Comparison of ENCODE assay signal across 6 cellular contexts in genomic region chr17:75854881-75855309, GRCh38. TPM values are rescaled to one million over a fixed set of nuclear protein-coding genes. Genes with fewer than 3 reads are reported as not detected.
DNase-seq lines count a peak whose midpoint lies in the region; ATAC-seq and TF ChIP-seq lines count a peak whose summit lies in the region.

No MANE protein-coding gene starts in this region.

- peaks cover 6 to 17% of the 10 kb centered on the region in 2 donors for H3K36me3 ChIP-seq in muscle layer of duodenum (ENCODE audit: control insufficient read depth in 1 of 2, insufficient read depth in 2 of 2, low read length in 2 of 2)

- peaks cover 16% of the 10 kb centered on the region for H3K36me3 Mint-ChIP-seq in activated CD4-positive, alpha-beta memory T cell treated with anti-CD3 and anti-CD28 coated beads, Interleukin-2, amount 10 ng/mL, durations not matched to agents 7 days and 5 days (ENCODE audit: low read depth)

- peaks cover 0 to 33% of the 10 kb centered on the region in 2 donors for H3K4me1 ChIP-seq in muscle layer of duodenum (ENCODE audit: control insufficient read depth in 1 of 2, insufficient read depth in 2 of 2, low read length in 2 of 2)

- peak overlapping the region; percentile 100 for H3K27ac ChIP-seq in angular gyrus (ENCODE audit: low read depth, low read length)
- peak overlapping the region; percentile 99 for H3K27ac ChIP-seq in muscle layer of duodenum (ENCODE audit: low read length)

- no peaks in the 10 kb centered on the region for H3K27me3 Mint-ChIP-seq in activated CD4-positive, alpha-beta memory T cell treated with anti-CD3 and anti-CD28 coated beads, Interleukin-2, amount 10 ng/mL, durations not matched to agents 7 days and 5 days

- ATAC-seq in GM19328 (IDR thresholded peaks at IDR 0.05; ENCODE audit: unreplicated experiment) (no peak), HG03457 (IDR thresholded peaks at IDR 0.05; ENCODE audit: unreplicated experiment) (no peak)

- H3K4me1 Mint-ChIP-seq in activated CD4-positive, alpha-beta memory T cell treated with anti-CD3 and anti-CD28 coated beads, Interleukin-2, amount 10 ng/mL, durations not matched to agents 7 days and 5 days, result peaks cover 43% of the 10 kb centered on the region

- H3K9me3 Mint-ChIP-seq in activated CD4-positive, alpha-beta memory T cell treated with anti-CD3 and anti-CD28 coated beads, Interleukin-2, amount 10 ng/mL, durations not matched to agents 7 days and 5 days, result no peaks in the 10 kb centered on the region

- CTCF ChIA-PET in activated CD4-positive, alpha-beta memory T cell treated with anti-CD3 and anti-CD28 coated beads, Interleukin-2, amount 10 ng/mL, durations not matched to agents 7 days and 5 days (lab: Charles Lee), result interaction anchor here (0.7 to 8.8 kb wide), 22 partner anchors 9 to 565 kb away, joined by 3 to 85 read pairs (median 6); partner anchors contain the start of genes CDK3, MRPL38, SLC25A19 and SRP68

- POLR2A ChIA-PET in activated CD4-positive, alpha-beta memory T cell treated with anti-CD3 and anti-CD28 coated beads, Interleukin-2, amount 10 ng/mL, durations not matched to agents 7 days and 5 days (lab: Charles Lee), result interaction anchor here (0.6 to 10.2 kb wide), 26 partner anchors 10 to 409 kb away, joined by 3 to 221 read pairs (median 6); partner anchors contain the start of genes GALK1, TRIM47, TRIM65 and UNC13D

- peak overlapping the region; percentile 79 to 85 for H3K4me3 ChIP-seq in muscle layer of duodenum (ENCODE audit: low read depth in 1 of 2, low read length in 2 of 2)

- no peaks in the 10 kb centered on the region for H3K9me3 ChIP-seq in muscle layer of duodenum (ENCODE audit: control insufficient read depth in 1 of 2, low read length in 2 of 2)

- no peak overlapping the region for H3K4me3 Mint-ChIP-seq in activated CD4-positive, alpha-beta memory T cell treated with anti-CD3 and anti-CD28 coated beads, Interleukin-2, amount 10 ng/mL, durations not matched to agents 7 days and 5 days

- no peak for DNase-seq in activated CD4-positive, alpha-beta memory T cell treated with anti-CD3 and anti-CD28 coated beads, Interleukin-2, amount 10 ng/mL, durations not matched to agents 7 days and 5 days

- H3K27me3 ChIP-seq in muscle layer of duodenum (ENCODE audit: low read depth, low read length), result no peaks in the 10 kb centered on the region

- 0 out of 3 replicates have a peak, but pooled peaks have one; percentile 21 for TF ChIP-seq CTCF in GM12872 (IDR thresholded peaks at IDR 0.05; ENCODE audit: insufficient read depth, low read depth, low read length)

- no peak overlapping the region for H3K27ac Mint-ChIP-seq in activated CD4-positive, alpha-beta memory T cell treated with anti-CD3 and anti-CD28 coated beads, Interleukin-2, amount 10 ng/mL, durations not matched to agents 7 days and 5 days

RNA-seq across cellular contexts. Expression of gene WBP2, which starts 0.2 kb away (rescaled TPM):
- 100 to 1,000 TPM; 107 to 114 TPM for total RNA-seq in activated CD4-positive, alpha-beta memory T cell treated with anti-CD3 and anti-CD28 coated beads, Interleukin-2, amount 10 ng/mL, durations not matched to agents 7 days and 5 days

RNA-seq across cellular contexts. Expression of gene UNC13D, which starts 10.7 kb away (rescaled TPM):
- 100 to 1,000 TPM; 179 to 190 TPM for total RNA-seq in activated CD4-positive, alpha-beta memory T cell treated with anti-CD3 and anti-CD28 coated beads, Interleukin-2, amount 10 ng/mL, durations not matched to agents 7 days and 5 days

RNA-seq across cellular contexts. Expression of gene TRIM47, which starts 23.5 kb away (rescaled TPM):
- total RNA-seq in activated CD4-positive, alpha-beta memory T cell treated with anti-CD3 and anti-CD28 coated beads, Interleukin-2, amount 10 ng/mL, durations not matched to agents 7 days and 5 days, result 10 to 100 TPM; 31.9 to 33.8 TPM

RNA-seq across cellular contexts. Expression of gene TRIM65, which starts 41.9 kb away (rescaled TPM):
- 10 to 100 TPM; 24.9 to 26.1 TPM for total RNA-seq in activated CD4-positive, alpha-beta memory T cell treated with anti-CD3 and anti-CD28 coated beads, Interleukin-2, amount 10 ng/mL, durations not matched to agents 7 days and 5 days

RNA-seq across cellular contexts. Expression of gene MRPL38, which starts 49.8 kb away (rescaled TPM):
- total RNA-seq in activated CD4-positive, alpha-beta memory T cell treated with anti-CD3 and anti-CD28 coated beads, Interleukin-2, amount 10 ng/mL, durations not matched to agents 7 days and 5 days, result 10 to 100 TPM; 79.9 to 85.0 TPM
